ENCODE assay signal across 31 cellular contexts in genomic region chr14:31855262-31855661, GRCh38.
DNase-seq lines count a peak whose midpoint lies in the region; ATAC-seq, FAIRE-seq and TF ChIP-seq lines count a peak whose summit lies in the region.
"Had no signal": no experiment of that assay in that cellular context is flagged by ENCODE, and none has a peak within 500 bp of the region (broad histone marks: within the 10 kb centered on the region; RNA-seq: fewer than 3 reads in every experiment).

No MANE protein-coding gene starts in this region.

- no peak overlapping the region for H3K4me3 ChIP-seq in hepatocyte
- H3K4me3 ChIP-seq in right lobe of liver, result no peak overlapping the region
- H3K4me3 ChIP-seq: BLaER1 treated with 17β-estradiol and CSF1 and Interleukin-3, amounts not matched to agents 10 nM and 100 nM; GM12878; GM23338; HAP-1; SJCRH30 had no signal

- no peak overlapping the region for H2AFZ ChIP-seq in hepatocyte
- H2AFZ ChIP-seq: GM23338 had no signal

- no peaks in the 10 kb centered on the region for H3K9me2 ChIP-seq in hepatocyte (replicated peaks; ENCODE audit: insufficient read depth)

- no peaks in the 10 kb centered on the region for H4K20me1 ChIP-seq in hepatocyte (ENCODE audit: insufficient read depth, poor library complexity, severe bottlenecking)
- H4K20me1 ChIP-seq: BLaER1 treated with 17β-estradiol and CSF1 and Interleukin-3, amounts not matched to agents 10 nM and 100 nM had no signal

- peaks cover 16% of the 10 kb centered on the region for H3K9me3 Mint-ChIP-seq in WTC11
- peaks cover 5% of the 10 kb centered on the region for H3K9me3 Mint-ChIP-seq in T-helper 2 cell treated with Interferon-gamma antibody and Interleukin-4, amounts not matched to agents 5 μg/mL and 100 μg/mL, for 36 hours
- H3K9me3 Mint-ChIP-seq: HFFc6 had no signal

- no peaks in the 10 kb centered on the region for H3K27me3 Mint-ChIP-seq in WTC11 (ENCODE audit: low read depth)
- no peaks in the 10 kb centered on the region for H3K27me3 Mint-ChIP-seq in T-helper 2 cell treated with Interferon-gamma antibody and Interleukin-4, amounts not matched to agents 5 μg/mL and 100 μg/mL, for 36 hours (ENCODE audit: low read depth)
- H3K27me3 Mint-ChIP-seq: CD4-positive, alpha-beta T cell had no signal

- no peaks in the 10 kb centered on the region for H3K4me1 Mint-ChIP-seq in WTC11
- H3K4me1 Mint-ChIP-seq in T-helper 2 cell treated with Interferon-gamma antibody and Interleukin-4, amounts not matched to agents 5 μg/mL and 100 μg/mL, for 36 hours (ENCODE audit: low read depth), result peaks cover 8% of the 10 kb centered on the region
- H3K4me1 Mint-ChIP-seq: GM23338 had no signal

- H3K4me3 Mint-ChIP-seq in WTC11, result no peak overlapping the region
- H3K4me3 Mint-ChIP-seq in T-helper 2 cell treated with Interferon-gamma antibody and Interleukin-4, amounts not matched to agents 5 μg/mL and 100 μg/mL, for 36 hours, result no peak overlapping the region
- H3K4me3 Mint-ChIP-seq: CD4-positive, alpha-beta T cell; GM23338; HFFc6 had no signal

- H3K27ac ChIP-seq in hepatocyte (no peak overlapping the region), right lobe of liver (peak overlapping the region; percentile 0 to 62 (median 59))
- H3K27ac ChIP-seq: SJCRH30 had no signal

- TF ChIP-seq CTCF in WTC11 (IDR thresholded peaks at IDR 0.05), result no peak
- no peak for TF ChIP-seq CTCF in hepatocyte (IDR thresholded peaks at IDR 0.05; ENCODE audit: poor library complexity)
- no peak for TF ChIP-seq CTCF in right lobe of liver (IDR thresholded peaks at IDR 0.05)

- H3K27me3 ChIP-seq in hepatocyte (no peaks in the 10 kb centered on the region), right lobe of liver (no peaks in the 10 kb centered on the region)
- H3K27me3 ChIP-seq: BLaER1 treated with 17β-estradiol and CSF1 and Interleukin-3, amounts not matched to agents 10 nM and 100 nM; SJCRH30 had no signal

- POLR2A ChIA-PET in WTC11 (lab: Charles Lee), result no interaction called here

- WGBS in hepatocyte (ENCODE audit: low lambda C conversion rate, missing lambda C conversion rate), result 60% methylated on average over 1 of the region's 1 CpG
- WGBS in right lobe of liver (ENCODE audit: insufficient coverage, low coverage, low lambda C conversion rate, missing lambda C conversion rate), result 47% methylated on average over 1 of the region's 1 CpG

- H3K27ac Mint-ChIP-seq in WTC11, result no peak overlapping the region
- H3K27ac Mint-ChIP-seq in T-helper 2 cell treated with Interferon-gamma antibody and Interleukin-4, amounts not matched to agents 5 μg/mL and 100 μg/mL, for 36 hours, result no peak overlapping the region
- H3K27ac Mint-ChIP-seq: CD4-positive, alpha-beta T cell; GM23338; HFFc6 had no signal

- no peaks in the 10 kb centered on the region for H3K79me2 ChIP-seq in hepatocyte

- intact Hi-C loops in right lobe of liver (cut with DNase I), result no loop called here

- peaks cover 9% of the 10 kb centered on the region for H3K36me3 Mint-ChIP-seq in WTC11
- peaks cover 10% of the 10 kb centered on the region for H3K36me3 Mint-ChIP-seq in T-helper 2 cell treated with Interferon-gamma antibody and Interleukin-4, amounts not matched to agents 5 μg/mL and 100 μg/mL, for 36 hours (ENCODE audit: low read depth)

- peak; percentile 62 for FAIRE-seq in HTR-8/SVneo (lab: Jason Lieb, UNC)
- FAIRE-seq: GM12878 had no signal

- no peaks in the 10 kb centered on the region for H3K36me3 ChIP-seq in hepatocyte (replicated peaks; ENCODE audit: insufficient read depth, low read depth)
- H3K36me3 ChIP-seq in right lobe of liver, result no peaks in the 10 kb centered on the region
- H3K36me3 ChIP-seq: HAP-1, SJCRH30 had no signal

- TF ChIP-seq POLR2A in right lobe of liver (IDR thresholded peaks at IDR 0.05), result no peak

- CTCF ChIA-PET in WTC11 (lab: Charles Lee), result interaction anchor here (0.6 kb wide), 1 partner anchor 399 kb away, joined by 3 read pairs; no protein-coding TSS in a partner anchor

- H3K4me1 ChIP-seq in hepatocyte (ENCODE audit: insufficient read depth), result no peaks in the 10 kb centered on the region
- peaks cover 0 to 11% (median 5%) of the 10 kb centered on the region in 4 donors for H3K4me1 ChIP-seq in right lobe of liver
- H3K4me1 ChIP-seq: SJCRH30 had no signal

- DNase-seq in HTR-8/SVneo (ENCODE audit: insufficient read length, low spot score) (no peak), WTC11 (ENCODE audit: low spot score) (no peak), hepatocyte (ENCODE audit: low spot score) (peak; percentile 32), right lobe of liver (peak in 1 of 3 donors; percentile 57), cerebellar nuclear complex (lab: John Stamatoyannopoulos, UW) (no peak), NOMO-1 treated with DMSO at 0.1 percent for 48 hours (lab: John Stamatoyannopoulos, UW; ENCODE audit: unreplicated experiment) (no peak)
- no peak for DNase-seq in T-helper 2 cell treated with Interferon-gamma antibody and Interleukin-4, amounts not matched to agents 5 μg/mL and 100 μg/mL, for 36 hours (ENCODE audit: low spot score)
- DNase-seq: 8988T; AML-193; CD4-positive, alpha-beta T cell; DMS 273 treated with DMSO at 0.1 percent for 48 hours; DMS79; EL; GDM1; HFFc6; Karpas-422; NCI-H1092 treated with DMSO at 0.1 percent for 48 hours; NCI-H1436; NCI-H187; NCI-H2081 treated with DMSO at 0.1 percent for 48 hours; NCI-H2171; NCI-H345; NCI-H524; NCI-H748 treated with DMSO at 0.1 percent for 48 hours; PC-3; SJCRH30 had no signal

- ATAC-seq in WTC11 (no peak), right lobe of liver (peak; percentile 87 to 99 (median 92))
- ATAC-seq: GM12878, GM23338, PC-3, Right ventricle myocardium inferior had no signal

- H3K9me3 ChIP-seq in hepatocyte (ENCODE audit: low read depth), result no peaks in the 10 kb centered on the region
- no peaks in the 10 kb centered on the region for H3K9me3 ChIP-seq in right lobe of liver
- H3K9me3 ChIP-seq: HAP-1, SJCRH30 had no signal

- H3K4me2 ChIP-seq in hepatocyte, result no peak overlapping the region
- H3K4me2 ChIP-seq: GM23338 had no signal

TF ChIP-seq in WTC11, 78 proteins besides CTCF, POLR2A, EP300 and RAD21:
- no peak for TF ChIP-seq ZNF138 (CRISPR knock-in tag; conservative IDR thresholded peaks at IDR 0.05)
- peak; percentile 98 for TF ChIP-seq GABPB1 (CRISPR knock-in tag; IDR thresholded peaks at IDR 0.05)
